Comparison of ENCODE assay signal across 9 cellular contexts in genomic region chr5:378976-379742, GRCh38. TPM values are rescaled to one million over a fixed set of nuclear protein-coding genes. Genes with fewer than 3 reads are reported as not detected.
DNase-seq lines count a peak whose midpoint lies in the region; ATAC-seq and TF ChIP-seq lines count a peak whose summit lies in the region.
"Had no signal": no experiment of that assay in that cellular context is flagged by ENCODE, and none has a peak within 500 bp of the region (broad histone marks: within the 10 kb centered on the region; RNA-seq: fewer than 3 reads in every experiment).

No MANE protein-coding gene starts in this region.

- peak overlapping the region; percentile 55 for H3K4me3 Mint-ChIP-seq in activated CD4-positive, alpha-beta T cell treated with anti-CD3 and anti-CD28 coated beads for 36 hours
- H3K4me3 Mint-ChIP-seq in chondrocyte (ENCODE audit: unreplicated experiment): no peak overlapping the region
- peak overlapping the region; percentile 66 for H3K4me3 Mint-ChIP-seq in stimulated activated effector memory CD8-positive, alpha-beta T cell treated with anti-CD3 and anti-CD28 coated beads, Interleukin-12 subunit alpha, Interleukin-12 subunit beta, amount 100 ng/mL, for 72 hours

- peaks cover 9% of the 10 kb centered on the region for H3K9me3 Mint-ChIP-seq in activated CD4-positive, alpha-beta T cell treated with anti-CD3 and anti-CD28 coated beads for 36 hours (ENCODE audit: low read depth)
- peaks cover 19% of the 10 kb centered on the region for H3K9me3 Mint-ChIP-seq in chondrocyte (ENCODE audit: low read depth)
- H3K9me3 Mint-ChIP-seq in stimulated activated effector memory CD8-positive, alpha-beta T cell treated with anti-CD3 and anti-CD28 coated beads, Interleukin-12 subunit alpha, Interleukin-12 subunit beta, amount 100 ng/mL, for 72 hours: peaks cover 7% of the 10 kb centered on the region

- DNase-seq in activated CD4-positive, alpha-beta T cell treated with anti-CD3 and anti-CD28 coated beads for 36 hours: peak; percentile 30
- no peak for DNase-seq in activated CD4-positive, alpha-beta T cell treated with anti-CD3 and anti-CD28 coated beads for 4 hours
- peak; percentile 43 to 77 for DNase-seq in SJSA1 (ENCODE audit: low read depth in 1 of 2, low spot score in 2 of 2)
- DNase-seq in chondrocyte (ENCODE audit: low spot score): peak; percentile 67
- peak in 1 of 2 donors; percentile 58 for DNase-seq in stimulated activated effector memory CD8-positive, alpha-beta T cell treated with anti-CD3 and anti-CD28 coated beads, Interleukin-12 subunit alpha, Interleukin-12 subunit beta, amount 100 ng/mL, for 72 hours (ENCODE audit: low spot score in 2 of 2)
- no peak for DNase-seq in NCI-H1105 treated with DMSO at 0.1 percent for 48 hours (lab: John Stamatoyannopoulos, UW)
- no peak for DNase-seq in Ammon's horn (ENCODE audit: low spot score)
- DNase-seq: OCI-M1 had no signal

- H3K9me3 ChIP-seq in SJSA1 (replicated peaks): no peaks in the 10 kb centered on the region

- peaks cover 27% of the 10 kb centered on the region for H3K36me3 Mint-ChIP-seq in activated CD4-positive, alpha-beta T cell treated with anti-CD3 and anti-CD28 coated beads for 36 hours (ENCODE audit: low read depth)
- H3K36me3 Mint-ChIP-seq in chondrocyte (ENCODE audit: low read depth): peaks cover 22% of the 10 kb centered on the region
- H3K36me3 Mint-ChIP-seq in stimulated activated effector memory CD8-positive, alpha-beta T cell treated with anti-CD3 and anti-CD28 coated beads, Interleukin-12 subunit alpha, Interleukin-12 subunit beta, amount 100 ng/mL, for 72 hours: peaks cover 62% of the 10 kb centered on the region

- TF ChIP-seq CTCF in chondrocyte (IDR thresholded peaks at IDR 0.05): no peak

- peaks cover 24% of the 10 kb centered on the region for H3K36me3 ChIP-seq in SJSA1

- no peak overlapping the region for H3K4me3 ChIP-seq in SJSA1

- POLR2A ChIA-PET in activated CD4-positive, alpha-beta T cell treated with anti-CD3 and anti-CD28 coated beads for 36 hours (lab: Charles Lee): interaction anchor here (0.8 to 1.6 kb wide), 4 partner anchors 11 to 79 kb away, joined by 3 to 8 read pairs (median 4); no protein-coding TSS in a partner anchor

- ATAC-seq in activated CD4-positive, alpha-beta T cell treated with anti-CD3 and anti-CD28 coated beads for 36 hours: peak; percentile 60
- ATAC-seq in stimulated activated effector memory CD8-positive, alpha-beta T cell treated with anti-CD3 and anti-CD28 coated beads, Interleukin-12 subunit alpha, Interleukin-12 subunit beta, amount 100 ng/mL, for 72 hours: peak; percentile 49
- no peak for ATAC-seq in HG02852 (IDR thresholded peaks at IDR 0.05; ENCODE audit: unreplicated experiment)

- H3K4me1 Mint-ChIP-seq in activated CD4-positive, alpha-beta T cell treated with anti-CD3 and anti-CD28 coated beads for 36 hours: peaks cover 68% of the 10 kb centered on the region
- peaks cover 34% of the 10 kb centered on the region for H3K4me1 Mint-ChIP-seq in chondrocyte (ENCODE audit: low read depth)
- peaks cover 68% of the 10 kb centered on the region for H3K4me1 Mint-ChIP-seq in stimulated activated effector memory CD8-positive, alpha-beta T cell treated with anti-CD3 and anti-CD28 coated beads, Interleukin-12 subunit alpha, Interleukin-12 subunit beta, amount 100 ng/mL, for 72 hours

- intact Hi-C loops in activated CD4-positive, alpha-beta T cell treated with anti-CD3 and anti-CD28 coated beads for 36 hours (cut with DNase I, micrococcal nuclease): loop anchor here (1.0 to 10.0 kb wide), 6 partner anchors 13 to 233 kb away; partner anchors contain the start of genes AHRR (in 1 of the 2), CCDC127 (in 1 of the 2), CEP72 (in 1 of the 2) and SDHA (in 1 of the 2)

- peak overlapping the region; percentile 94 for H3K27ac Mint-ChIP-seq in activated CD4-positive, alpha-beta T cell treated with anti-CD3 and anti-CD28 coated beads for 36 hours
- H3K27ac Mint-ChIP-seq in chondrocyte (ENCODE audit: unreplicated experiment): no peak overlapping the region
- peak overlapping the region; percentile 94 for H3K27ac Mint-ChIP-seq in stimulated activated effector memory CD8-positive, alpha-beta T cell treated with anti-CD3 and anti-CD28 coated beads, Interleukin-12 subunit alpha, Interleukin-12 subunit beta, amount 100 ng/mL, for 72 hours

- peak overlapping the region; percentile 69 for H3K27ac ChIP-seq in SJSA1

- H3K27me3 Mint-ChIP-seq in activated CD4-positive, alpha-beta T cell treated with anti-CD3 and anti-CD28 coated beads for 36 hours: no peaks in the 10 kb centered on the region
- H3K27me3 Mint-ChIP-seq in chondrocyte (ENCODE audit: low read depth): no peaks in the 10 kb centered on the region

- CTCF ChIA-PET in activated CD4-positive, alpha-beta T cell treated with anti-CD3 and anti-CD28 coated beads for 36 hours (lab: Charles Lee): interaction anchor here (0.5 to 1.9 kb wide), 5 partner anchors 9 to 44 kb away, joined by 3 to 6 read pairs (median 3); no protein-coding TSS in a partner anchor

- peaks cover 57% of the 10 kb centered on the region for H3K4me1 ChIP-seq in SJSA1 (replicated peaks)

- no peaks in the 10 kb centered on the region for H3K27me3 ChIP-seq in SJSA1 (replicated peaks)

RNA-seq across cellular contexts. Expression of gene AHRR, which starts 57.6 kb away (rescaled TPM):
- 10 to 100 TPM; 15.1 to 20.5 TPM for total RNA-seq in activated CD4-positive, alpha-beta T cell treated with anti-CD3 and anti-CD28 coated beads for 36 hours
- 17.8 and 22.6 TPM in 2 replicates for total RNA-seq in SJSA1 (2014; rRNA removed; shearing (Covaris generic))
- 9.3 to 17.3 TPM (median 13.4 TPM) in 3 replicates for total RNA-seq in chondrocyte

Comparison
In these comparisons a context has a peak if more than half of its experiments do, and no peak if none do; other contexts are left out.
1. DNase-seq: peak in activated CD4-positive, alpha-beta T cell treated with anti-CD3 and anti-CD28 coated beads for 36 hours (single experiment), SJSA1 (2 of 2) and chondrocyte (single experiment); none in activated CD4-positive, alpha-beta T cell treated with anti-CD3 and anti-CD28 coated beads for 4 hours (0 of 2), NCI-H1105 treated with DMSO at 0.1 percent for 48 hours (single experiment) and Ammon's horn (single experiment).